In the genomic region with DNA sequence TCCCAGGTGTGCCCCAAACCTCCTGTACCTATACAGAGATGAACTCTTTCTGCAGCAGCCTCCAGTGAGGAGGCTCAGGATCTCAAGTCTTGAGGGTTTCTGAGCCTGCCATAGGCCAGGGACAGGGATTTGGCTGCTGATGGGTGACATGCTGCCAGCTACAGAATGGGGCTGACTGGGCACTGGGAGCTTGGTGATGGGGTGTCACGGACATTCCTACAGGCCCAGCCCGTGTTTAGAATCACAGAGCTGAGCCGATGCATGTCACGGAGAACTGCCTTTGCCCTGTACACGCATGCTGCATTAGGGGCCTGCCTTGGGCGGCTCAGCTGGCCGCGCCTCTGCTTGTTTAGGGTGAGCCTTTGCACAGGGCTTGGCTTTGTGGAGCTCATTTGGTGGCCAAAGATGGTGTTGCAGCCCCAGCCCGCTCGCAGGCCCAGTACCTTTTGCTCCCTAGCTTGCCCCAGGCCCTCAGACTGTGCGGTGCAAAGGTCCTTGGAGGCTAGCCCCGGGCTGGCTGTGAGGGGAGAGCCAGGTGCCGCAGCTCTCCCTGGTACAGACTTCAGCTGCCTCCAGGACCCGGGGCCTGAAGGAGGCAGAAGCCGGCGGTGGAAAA, we compare ENCODE assay signal across 9 cellular contexts.
DNase-seq lines count a peak whose midpoint lies in the region; ATAC-seq, FAIRE-seq and TF ChIP-seq lines count a peak whose summit lies in the region.
"Had no signal": no experiment of that assay in that cellular context is flagged by ENCODE, and none has a peak within 500 bp of the region (broad histone marks: within the 10 kb centered on the region; RNA-seq: fewer than 3 reads in every experiment).

No MANE protein-coding gene starts in this region.

- H3K27me3 ChIP-seq in BLaER1 treated with 17β-estradiol and CSF1 and Interleukin-3, amounts not matched to agents 10 nM and 100 nM = peaks cover 56 to 71% (median 65%) of the 10 kb centered on the region in 11 experiments
- no peaks in the 10 kb centered on the region for H3K27me3 ChIP-seq in Panc1 (ENCODE audit: control insufficient read depth, insufficient read depth, low read length)
- H3K27me3 ChIP-seq in gastroesophageal sphincter = no peaks in the 10 kb centered on the region
- H3K27me3 ChIP-seq in ovary = no peaks in the 10 kb centered on the region

- DNase-seq in Panc1 (ENCODE audit: low read depth, low spot score) (no peak), ovary (no peak), GM19239 (ENCODE audit: insufficient read length, low spot score) (no peak), erythroblast (lab: John Stamatoyannopoulos, UW) (no peak)
- no peak for DNase-seq in activated CD4-positive, alpha-beta T cell treated with anti-CD3 and anti-CD28 coated beads, Interleukin-2, amount 10 ng/mL, durations not matched to agents 7 days and 5 days
- DNase-seq: activated CD8-positive, alpha-beta memory T cell treated with anti-CD3 and anti-CD28 coated beads for 24 hours had no signal

- intact Hi-C loops in Panc1 (cut with micrococcal nuclease; ENCODE audit: unreplicated experiment) (no loop called here), ovary (cut with DNase I) (no loop called here)

- POLR2A ChIA-PET in Panc1 (lab: Charles Lee) = no interaction called here
- POLR2A ChIA-PET in activated CD4-positive, alpha-beta T cell treated with anti-CD3 and anti-CD28 coated beads, Interleukin-2, amount 10 ng/mL, durations not matched to agents 7 days and 5 days (lab: Charles Lee) = no interaction called here

- no peaks in the 10 kb centered on the region for H3K9me3 ChIP-seq in BLaER1 treated with 17β-estradiol and CSF1 and Interleukin-3, amounts not matched to agents 10 nM and 100 nM (replicated peaks in 1 of 11)
- H3K9me3 ChIP-seq in Panc1 (ENCODE audit: control insufficient read depth, insufficient read depth, low read depth, low read length) = no peaks in the 10 kb centered on the region
- no peaks in the 10 kb centered on the region for H3K9me3 ChIP-seq in gastroesophageal sphincter
- no peaks in the 10 kb centered on the region for H3K9me3 ChIP-seq in ovary

- peaks cover 0 to 29% (median 4%) of the 10 kb centered on the region in 11 experiments; a peak in 8 of 22 replicates for H4K20me1 ChIP-seq in BLaER1 treated with 17β-estradiol and CSF1 and Interleukin-3, amounts not matched to agents 10 nM and 100 nM

- TF ChIP-seq CTCF in Panc1 (IDR thresholded peaks at IDR 0.05) (no peak), gastroesophageal sphincter (IDR thresholded peaks at IDR 0.05) (peak in 2 of 4 experiments; percentile 33 to 36), ovary (IDR thresholded peaks at IDR 0.05) (no peak)

- peak overlapping the region in 9 of 10 experiments; percentile 62 to 78 (median 69); a peak in 18 of 20 replicates for H3K4me3 ChIP-seq in BLaER1 treated with 17β-estradiol and CSF1 and Interleukin-3, amounts not matched to agents 10 nM and 100 nM
- H3K4me3 ChIP-seq in Panc1 (ENCODE audit: low read depth in 2 of 2, low read length in 2 of 2) (no peak overlapping the region; a peak in 1 of 4 replicates), gastroesophageal sphincter (peak overlapping the region; percentile 20 to 57), ovary (peak overlapping the region; percentile 38)

- TF ChIP-seq POLR2A in gastroesophageal sphincter (IDR thresholded peaks at IDR 0.05) (no peak), ovary (IDR thresholded peaks at IDR 0.05) (no peak), erythroblast (IDR thresholded peaks at IDR 0.05; ENCODE audit: low read length) (no peak)

- H3K4me3 Mint-ChIP-seq in activated CD4-positive, alpha-beta T cell treated with anti-CD3 and anti-CD28 coated beads, Interleukin-2, amount 10 ng/mL, durations not matched to agents 7 days and 5 days = no peak overlapping the region

- H3K9ac ChIP-seq in BLaER1 treated with 17β-estradiol and CSF1 and Interleukin-3, amounts not matched to agents 10 nM and 100 nM = peak overlapping the region in 6 of 11 experiments; percentile 60 to 83 (median 76); a peak in 9 of 22 replicates

- CTCF ChIA-PET in Panc1 (lab: Charles Lee) = interaction anchor here (0.6 to 1.1 kb wide), 3 partner anchors 9 to 890 kb away, joined by 3 read pairs; no protein-coding TSS in a partner anchor
- CTCF ChIA-PET in activated CD4-positive, alpha-beta T cell treated with anti-CD3 and anti-CD28 coated beads, Interleukin-2, amount 10 ng/mL, durations not matched to agents 7 days and 5 days (lab: Charles Lee) = interaction anchor here (1.6 kb wide), 1 partner anchor 10 kb away, joined by 3 read pairs; no protein-coding TSS in a partner anchor

- in situ Hi-C loops in Panc1 (cut with HindIII; ENCODE audit: low pct_unique_long_range_greater_than_20kb, low sequenced_read_pairs) = no loop called here

- no peaks in the 10 kb centered on the region for H3K36me3 Mint-ChIP-seq in activated CD4-positive, alpha-beta T cell treated with anti-CD3 and anti-CD28 coated beads, Interleukin-2, amount 10 ng/mL, durations not matched to agents 7 days and 5 days (ENCODE audit: low read depth)

- peak overlapping the region in 4 of 11 experiments; percentile 7 to 72 (median 55); a peak in 4 of 22 replicates for H3K27ac ChIP-seq in BLaER1 treated with 17β-estradiol and CSF1 and Interleukin-3, amounts not matched to agents 10 nM and 100 nM
- no peak overlapping the region for H3K27ac ChIP-seq in Panc1 (ENCODE audit: low read length)
- peak overlapping the region in 3 of 4 donors; percentile 66 to 87 (median 83) for H3K27ac ChIP-seq in gastroesophageal sphincter
- H3K27ac ChIP-seq in ovary = no peak overlapping the region

- no peaks in the 10 kb centered on the region for H3K36me3 ChIP-seq in BLaER1 treated with 17β-estradiol and CSF1 and Interleukin-3, amounts not matched to agents 10 nM and 100 nM
- H3K36me3 ChIP-seq in Panc1 (ENCODE audit: control insufficient read depth, insufficient read depth, low read length) (no peaks in the 10 kb centered on the region), gastroesophageal sphincter (no peaks in the 10 kb centered on the region), ovary (no peaks in the 10 kb centered on the region)

- no peaks in the 10 kb centered on the region for H3K4me1 Mint-ChIP-seq in activated CD4-positive, alpha-beta T cell treated with anti-CD3 and anti-CD28 coated beads, Interleukin-2, amount 10 ng/mL, durations not matched to agents 7 days and 5 days

- no TSS peak for BruUV-seq in Panc1 (replicated peaks; lab: Mats Ljungman, UMichigan)

- peaks cover 72% of the 10 kb centered on the region for H3K27me3 Mint-ChIP-seq in activated CD4-positive, alpha-beta T cell treated with anti-CD3 and anti-CD28 coated beads, Interleukin-2, amount 10 ng/mL, durations not matched to agents 7 days and 5 days

- peaks cover 17 to 50% (median 40%) of the 10 kb centered on the region in 10 experiments for H3K4me1 ChIP-seq in BLaER1 treated with 17β-estradiol and CSF1 and Interleukin-3, amounts not matched to agents 10 nM and 100 nM
- H3K4me1 ChIP-seq in Panc1 (ENCODE audit: control insufficient read depth, insufficient read depth, low read length) (no peaks in the 10 kb centered on the region; the same call in 1 of the 2 replicates), gastroesophageal sphincter (peaks cover 0 to 91% (median 13%) of the 10 kb centered on the region in 3 donors), ovary (ENCODE audit: insufficient read depth) (peaks cover 4% of the 10 kb centered on the region)

- TF ChIP-seq EP300 in gastroesophageal sphincter (IDR thresholded peaks at IDR 0.05) (no peak), ovary (IDR thresholded peaks at IDR 0.05) (no peak)

- no peak overlapping the region for H3K27ac Mint-ChIP-seq in activated CD4-positive, alpha-beta T cell treated with anti-CD3 and anti-CD28 coated beads, Interleukin-2, amount 10 ng/mL, durations not matched to agents 7 days and 5 days

- no peak for FAIRE-seq in GM19239 (lab: Jason Lieb, UNC)

- peak overlapping the region; percentile 94 to 100 (median 99) for H3K4me2 ChIP-seq in BLaER1 treated with 17β-estradiol and CSF1 and Interleukin-3, amounts not matched to agents 10 nM and 100 nM

- no CpG with 5 or more reads among the region's 16 CpGs for WGBS in gastroesophageal sphincter (ENCODE audit: low coverage in 1 of 2), 2 donors
- 56 to 58% (median 57%) methylated on average over 13 to 16 of the region's 16 CpGs for WGBS in ovary, 3 donors

- no peaks in the 10 kb centered on the region for H3K9me3 Mint-ChIP-seq in activated CD4-positive, alpha-beta T cell treated with anti-CD3 and anti-CD28 coated beads, Interleukin-2, amount 10 ng/mL, durations not matched to agents 7 days and 5 days

- ATAC-seq in Panc1 (peak; percentile 37; the same call in 1 of the 2 replicates), gastroesophageal sphincter (no peak), GM21423 (IDR thresholded peaks at IDR 0.05; ENCODE audit: unreplicated experiment) (no peak)

Comparison
In these comparisons a context has a peak if more than half of its experiments do, and no peak if none do; other contexts are left out.
1. H3K27ac ChIP-seq: peak in gastroesophageal sphincter (3 of 4); none in Panc1 (single experiment) and ovary (0 of 2).
2. H3K4me3 ChIP-seq: peak in BLaER1 treated with 17β-estradiol and CSF1 and Interleukin-3, amounts not matched to agents 10 nM and 100 nM (9 of 10), gastroesophageal sphincter (2 of 2) and ovary (single experiment); none in Panc1 (0 of 2).